ENCODE assay signal across 8 cellular contexts in the genomic region with DNA sequence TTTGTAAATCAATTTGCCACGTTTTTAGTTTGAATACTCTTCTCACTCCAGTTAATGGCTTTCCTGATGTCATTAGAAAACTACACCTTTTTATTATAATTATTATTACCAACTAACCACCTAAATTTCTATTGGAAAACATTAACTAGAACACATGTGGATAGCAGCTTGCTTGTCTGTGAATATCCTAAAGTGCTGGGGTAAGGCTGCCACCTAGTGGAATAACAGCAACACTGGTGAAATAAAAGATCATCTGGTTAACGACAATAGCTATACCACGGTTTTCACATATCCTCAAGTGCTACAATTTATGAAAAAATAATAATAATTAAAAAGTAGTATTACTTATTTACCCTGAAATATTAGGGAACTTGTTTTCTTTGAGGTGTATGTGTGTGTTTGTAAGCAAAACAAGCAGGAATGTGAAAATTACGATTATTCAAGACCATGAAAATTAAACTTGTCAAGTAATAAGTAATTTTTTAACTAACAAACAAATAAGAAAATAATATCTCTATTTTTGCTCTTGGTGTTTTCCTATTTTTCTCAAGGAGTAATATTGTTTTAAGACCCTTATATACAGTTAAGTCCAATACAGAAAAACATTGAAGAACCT.
DNase-seq lines count a peak whose midpoint lies in the region; ATAC-seq and TF ChIP-seq lines count a peak whose summit lies in the region.

No MANE protein-coding gene starts in this region.

- ATAC-seq in HG03469 (IDR thresholded peaks at IDR 0.05; ENCODE audit: unreplicated experiment) (peak; percentile 89), HG03097 (IDR thresholded peaks at IDR 0.05; ENCODE audit: low FRiP score, unreplicated experiment) (no peak)

- DNase-seq in GF-D8 (lab: John Stamatoyannopoulos, UW), result peak; percentile 22
- DNase-seq in GM20000 (ENCODE audit: low spot score), result peak; percentile 54
- DNase-seq in NCI-H510A (lab: John Stamatoyannopoulos, UW), result peak; percentile 11
- peak; percentile 4 for DNase-seq in amniotic stem cell (lab: John Stamatoyannopoulos, UW)
- DNase-seq in right atrium auricular region (ENCODE audit: low spot score), result no peak
- peak; percentile 20 for DNase-seq in skeletal muscle cell (ENCODE audit: low read depth)

- H3K9me3 ChIP-seq in right atrium auricular region, result no peaks in the 10 kb centered on the region

- H3K4me1 ChIP-seq in right atrium auricular region, result no peaks in the 10 kb centered on the region

- TF ChIP-seq CTCF in GM20000 (IDR thresholded peaks at IDR 0.05; ENCODE audit: extremely low read depth, missing control alignments), result peak; percentile 75
- TF ChIP-seq CTCF in right atrium auricular region (IDR thresholded peaks at IDR 0.05), result peak; percentile 72 to 84

- no peaks in the 10 kb centered on the region for H3K36me3 ChIP-seq in right atrium auricular region

- H3K4me3 ChIP-seq in right atrium auricular region (no peak overlapping the region), skeletal muscle cell (ENCODE audit: low read depth, low read length) (no peak overlapping the region)

- H3K27me3 ChIP-seq in right atrium auricular region, result no peaks in the 10 kb centered on the region

- H3K27ac ChIP-seq in right atrium auricular region, result no peak overlapping the region
